8 cellular contexts compared by ENCODE assay signal in the genomic region with DNA sequence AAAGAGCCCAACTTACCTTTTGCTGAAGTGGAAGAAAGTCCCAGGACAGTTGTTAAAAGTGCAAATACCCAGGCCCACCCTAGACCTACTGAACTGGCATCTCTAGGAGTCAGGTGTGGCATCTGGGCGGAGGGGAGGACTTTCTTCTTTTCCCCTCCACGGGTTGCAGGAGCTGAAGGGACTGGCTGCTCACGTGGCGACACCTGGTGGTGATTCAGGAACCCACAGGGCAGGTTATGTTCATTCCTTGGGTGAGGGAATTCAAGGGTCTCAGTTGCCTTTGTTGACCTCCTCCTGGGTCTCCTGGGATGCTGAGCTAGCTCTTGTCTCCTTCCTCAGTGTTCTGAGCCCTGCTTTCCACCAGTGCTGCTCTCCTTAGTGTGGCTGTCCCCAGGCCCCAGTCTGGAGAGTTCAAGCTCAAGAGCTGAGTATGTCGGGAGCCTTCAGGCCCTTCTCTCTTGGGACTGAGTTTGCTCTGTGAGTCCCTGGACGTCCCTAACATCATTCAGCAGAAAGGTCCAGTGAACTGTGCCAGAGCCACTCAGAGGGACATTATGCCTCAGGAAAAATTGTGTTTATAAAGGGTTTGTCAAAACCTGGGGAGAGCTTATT. TPM values are rescaled to one million over a fixed set of nuclear protein-coding genes. Genes with fewer than 3 reads are reported as not detected.
DNase-seq lines count a peak whose midpoint lies in the region; ATAC-seq lines count a peak whose summit lies in the region.

No MANE protein-coding gene starts in this region.

- DNase-seq in CD4-positive, CD25-positive, alpha-beta regulatory T cell, result peak; percentile 53 to 67 (median 60)
- DNase-seq in NCI-H2029 (lab: John Stamatoyannopoulos, UW), result peak; percentile 18
- peak; percentile 42 to 65 (median 53) for DNase-seq in activated CD4-positive, CD25-positive, alpha-beta regulatory T cell (lab: John Stamatoyannopoulos, UW)
- DNase-seq in caudate nucleus (lab: John Stamatoyannopoulos, UW), result peak in 52 of 61 donors; percentile 10 to 76 (median 34)
- peak; percentile 59 for DNase-seq in kidney tubule cell (ENCODE audit: low spot score)
- DNase-seq in stimulated activated CD4-positive, alpha-beta T cell treated with anti-CD3 and anti-CD28 coated beads, Interleukin-2, amount 100 ng/mL, for 48 hours, result peak; percentile 62 to 68

- no peak overlapping the region for H3K4me3 Mint-ChIP-seq in CD4-positive, CD25-positive, alpha-beta regulatory T cell

- no peaks in the 10 kb centered on the region for H3K4me1 ChIP-seq in CD4-positive, CD25-positive, alpha-beta regulatory T cell (ENCODE audit: control insufficient read depth, insufficient read depth, low read length, poor library complexity, severe bottlenecking)

- no peaks in the 10 kb centered on the region for H3K36me3 Mint-ChIP-seq in CD4-positive, CD25-positive, alpha-beta regulatory T cell

- H3K9me3 ChIP-seq in CD4-positive, CD25-positive, alpha-beta regulatory T cell (ENCODE audit: control insufficient read depth in 2 of 2, low read length in 2 of 2), result no peaks in the 10 kb centered on the region

- H3K4me1 Mint-ChIP-seq in CD4-positive, CD25-positive, alpha-beta regulatory T cell, result peaks cover 0 to 3% (median 1%) of the 10 kb centered on the region in 4 donors

- peaks cover 13% of the 10 kb centered on the region for H3K27me3 Mint-ChIP-seq in CD4-positive, CD25-positive, alpha-beta regulatory T cell

- no peaks in the 10 kb centered on the region for H3K36me3 ChIP-seq in CD4-positive, CD25-positive, alpha-beta regulatory T cell (ENCODE audit: control insufficient read depth, insufficient read depth, low read length)

- H3K9me3 Mint-ChIP-seq in CD4-positive, CD25-positive, alpha-beta regulatory T cell, result no peaks in the 10 kb centered on the region

- H3K27ac ChIP-seq in CD4-positive, CD25-positive, alpha-beta regulatory T cell (ENCODE audit: insufficient read depth, low read length, poor library complexity, severe bottlenecking), result no peak overlapping the region
- H3K27ac ChIP-seq in caudate nucleus (ENCODE audit: low read depth, low read length), result no peak overlapping the region

- H3K4me3 ChIP-seq in CD4-positive, CD25-positive, alpha-beta regulatory T cell (ENCODE audit: low read depth, low read length), result no peak overlapping the region

- peak; percentile 40 to 44 for ATAC-seq in CD4-positive, CD25-positive, alpha-beta regulatory T cell (ENCODE audit: low read depth in 2 of 2)
- peak; percentile 68 for ATAC-seq in GM21529 (IDR thresholded peaks at IDR 0.05; ENCODE audit: unreplicated experiment)
- ATAC-seq in HG02884 (IDR thresholded peaks at IDR 0.05; ENCODE audit: unreplicated experiment), result no peak

- no peak overlapping the region for H3K27ac Mint-ChIP-seq in CD4-positive, CD25-positive, alpha-beta regulatory T cell

- no peaks in the 10 kb centered on the region for H3K27me3 ChIP-seq in CD4-positive, CD25-positive, alpha-beta regulatory T cell (ENCODE audit: control insufficient read depth, insufficient read depth, low read length)

RNA-seq across cellular contexts. Expression of a gene that starts 56.9 kb away (rescaled TPM):
- 0.10 TPM for total RNA-seq in CD4-positive, CD25-positive, alpha-beta regulatory T cell
- under 1 TPM in 1 of 4 donors, not detected in 3; 0.13 TPM for polyA plus RNA-seq in CD4-positive, CD25-positive, alpha-beta regulatory T cell
